8 cellular contexts compared by ENCODE assay signal in genomic region chr9:81687521-81688261, GRCh38. TPM values are rescaled to one million over a fixed set of nuclear protein-coding genes. Genes with fewer than 3 reads are reported as not detected.
DNase-seq lines count a peak whose midpoint lies in the region; ATAC-seq and TF ChIP-seq lines count a peak whose summit lies in the region.

No MANE protein-coding gene starts in this region.

- POLR2A ChIA-PET in Caco-2 (lab: Charles Lee): interaction anchor here (1.2 kb wide), 1 partner anchor 135 kb away, joined by 3 read pairs; no protein-coding TSS in a partner anchor

- H3K9me3 Mint-ChIP-seq in Caco-2 (ENCODE audit: unreplicated experiment): no peaks in the 10 kb centered on the region

- DNase-seq in Caco-2: peak in 1 of 2 experiments; percentile 7
- no peak for DNase-seq in LNCaP clone FGC (ENCODE audit: low read depth)
- peak; percentile 21 to 44 for DNase-seq in cardiac fibroblast (ENCODE audit: low read depth in 2 of 2)
- peak; percentile 80 for DNase-seq in left kidney (ENCODE audit: low read depth, low spot score)
- peak in 29 of 49 donors; percentile 7 to 61 (median 35) for DNase-seq in substantia nigra (lab: John Stamatoyannopoulos, UW)
- DNase-seq in KG1 (lab: John Stamatoyannopoulos, UW): no peak
- DNase-seq in SW 1271 (lab: John Stamatoyannopoulos, UW): no peak

- H3K27ac Mint-ChIP-seq in Caco-2 (ENCODE audit: unreplicated experiment): peak overlapping the region; percentile 72

- H3K9me3 ChIP-seq in Caco-2: no peaks in the 10 kb centered on the region

- ATAC-seq in HG02852 (IDR thresholded peaks at IDR 0.05; ENCODE audit: unreplicated experiment): no peak

- H3K36me3 ChIP-seq in Caco-2 (ENCODE audit: control insufficient read depth, insufficient read depth, low read length): no peaks in the 10 kb centered on the region; the same call in 1 of the 2 replicates

- CTCF ChIA-PET in Caco-2 (lab: Charles Lee): no interaction called here

- H3K36me3 Mint-ChIP-seq in Caco-2 (ENCODE audit: insufficient read depth, unreplicated experiment): peaks cover 17% of the 10 kb centered on the region

- H3K27me3 Mint-ChIP-seq in Caco-2 (ENCODE audit: insufficient read depth, unreplicated experiment): no peaks in the 10 kb centered on the region

- intact Hi-C loops in Caco-2 (cut with micrococcal nuclease; ENCODE audit: unreplicated experiment): loop anchor here (1.0 to 10.0 kb wide), 7 partner anchors 31 to 917 kb away; no protein-coding TSS in a partner anchor

- H3K4me1 ChIP-seq in Caco-2: peaks cover 26% of the 10 kb centered on the region

- H3K4me3 ChIP-seq in Caco-2 (ENCODE audit: low read depth, low read length) (peak overlapping the region; percentile 73), LNCaP clone FGC (ENCODE audit: low read depth, low read length) (peak overlapping the region; percentile 67), cardiac fibroblast (replicated peaks in 1 of 2; ENCODE audit: low read depth in 2 of 2, low read length in 2 of 2) (peak overlapping the region; percentile 80 to 83)

- no peak overlapping the region for H3K4me3 Mint-ChIP-seq in Caco-2 (ENCODE audit: unreplicated experiment)

- H3K27me3 ChIP-seq in Caco-2 (replicated peaks; ENCODE audit: control insufficient read depth, insufficient read depth, low read length): no peaks in the 10 kb centered on the region

- BruUV-seq in Caco-2 (replicated peaks; lab: Mats Ljungman, UMichigan): no TSS peak

- no peaks in the 10 kb centered on the region for H3K4me1 Mint-ChIP-seq in Caco-2 (ENCODE audit: low read depth, unreplicated experiment)

- H3K27ac ChIP-seq in substantia nigra (ENCODE audit: low read depth, low read length, poor library complexity, severe bottlenecking): peak overlapping the region; percentile 47

- TF ChIP-seq CTCF in Caco-2 (IDR thresholded peaks at IDR 0.05; ENCODE audit: insufficient read depth in 1 of 2, low read depth in 1 of 2, low read length in 1 of 2, severe bottlenecking in 1 of 2, unreplicated experiment in 1 of 2) (no peak), LNCaP clone FGC (IDR thresholded peaks at IDR 0.05; ENCODE audit: control insufficient read depth, extremely low read depth, insufficient read depth) (no peak), cardiac fibroblast (IDR thresholded peaks at IDR 0.05; ENCODE audit: low read depth, low read length) (no peak)

RNA-seq across cellular contexts. Expression of gene TLE1, which starts 1.7 kb away (rescaled TPM):
- 17.9 and 18.3 TPM in 2 replicates for total RNA-seq in Caco-2 (2022)

Comparison
In these comparisons a context has a peak if more than half of its experiments do, and no peak if none do; other contexts are left out.
1. DNase-seq: peak in cardiac fibroblast (2 of 2), left kidney (single experiment) and substantia nigra (29 of 49); none in LNCaP clone FGC (single experiment), KG1 (single experiment) and SW 1271 (0 of 2).
2. Peak in every context shown above with its lines, with median percentiles within 50 percentile points of each other: H3K4me3 ChIP-seq.